8 cellular contexts compared by ENCODE assay signal in the genomic region with DNA sequence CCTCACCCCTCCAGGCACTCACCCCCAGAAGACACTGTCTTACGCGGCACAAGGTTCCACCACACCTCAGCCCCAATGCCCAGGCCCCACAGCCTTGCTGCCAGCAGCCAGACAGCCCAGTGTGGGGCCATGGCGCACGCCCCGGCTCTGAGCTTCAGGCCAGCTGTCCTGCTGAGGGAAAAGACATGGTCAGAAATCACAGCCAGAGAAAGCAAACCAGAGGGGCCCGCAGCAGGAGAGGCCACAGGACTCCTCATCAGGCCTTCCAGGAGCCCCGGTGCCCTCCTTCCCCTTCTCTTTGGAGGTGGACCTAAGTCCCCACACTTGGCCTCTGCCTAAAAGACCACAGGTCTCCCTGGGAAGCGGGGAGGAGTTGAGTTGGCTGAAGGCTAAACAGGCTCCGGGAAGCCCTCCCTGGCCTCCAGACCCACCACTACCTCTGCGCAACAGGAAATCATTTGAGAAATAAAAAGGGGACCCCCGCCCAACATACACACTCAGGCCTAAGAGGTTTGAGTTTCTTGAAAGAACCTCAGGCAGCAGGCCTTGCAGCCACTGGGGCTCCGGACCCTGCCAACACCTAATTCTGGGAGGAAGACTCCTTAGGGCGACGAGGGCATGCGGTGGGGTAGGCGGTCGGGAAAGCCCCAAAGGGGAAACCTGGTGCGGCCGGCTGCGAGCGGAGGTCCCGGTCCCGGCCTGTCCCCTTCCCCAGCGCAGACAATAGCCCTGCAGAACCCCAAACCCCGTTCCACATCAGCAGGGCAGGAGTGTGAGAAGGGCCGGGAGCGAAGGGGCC. TPM values are rescaled to one million over a fixed set of nuclear protein-coding genes. Genes with fewer than 3 reads are reported as not detected.
DNase-seq lines count a peak whose midpoint lies in the region; ATAC-seq lines count a peak whose summit lies in the region.

No MANE protein-coding gene starts in this region.

- in situ Hi-C loops in G401 (cut with HindIII; ENCODE audit: low sequenced_read_pairs), result no loop called here

- peaks cover 10% of the 10 kb centered on the region for H3K27me3 ChIP-seq in iPS-20b (ENCODE audit: insufficient read depth, low read length)

- H3K36me3 ChIP-seq in iPS-20b (ENCODE audit: insufficient read depth, low read depth, low read length), result peaks cover 48% of the 10 kb centered on the region

- H3K27ac Mint-ChIP-seq in activated naive CD8-positive, alpha-beta T cell, result peak overlapping the region; percentile 75
- H3K27ac Mint-ChIP-seq in stimulated activated memory B cell treated with anti-CD40 and anti-IgM and Interleukin-4, amounts not matched to agents 10 μg/mL and 1 μg/mL and 100 μg/mL, for 72 hours, result peak overlapping the region; percentile 48

- peak overlapping the region; percentile 86 for H3K4me3 Mint-ChIP-seq in activated naive CD8-positive, alpha-beta T cell
- H3K4me3 Mint-ChIP-seq in stimulated activated memory B cell treated with anti-CD40 and anti-IgM and Interleukin-4, amounts not matched to agents 10 μg/mL and 1 μg/mL and 100 μg/mL, for 72 hours, result peak overlapping the region; percentile 79

- no peaks in the 10 kb centered on the region for H3K36me3 Mint-ChIP-seq in activated naive CD8-positive, alpha-beta T cell
- peaks cover 37% of the 10 kb centered on the region for H3K36me3 Mint-ChIP-seq in stimulated activated memory B cell treated with anti-CD40 and anti-IgM and Interleukin-4, amounts not matched to agents 10 μg/mL and 1 μg/mL and 100 μg/mL, for 72 hours

- DNase-seq in G401 (ENCODE audit: low spot score), result peak; percentile 87
- no peak for DNase-seq in NCI-H1694 (lab: John Stamatoyannopoulos, UW)
- no peak for DNase-seq in NCI-H510A treated with DMSO at 0.1 percent for 48 hours (lab: John Stamatoyannopoulos, UW)

- peak overlapping the region; percentile 85 for H3K27ac ChIP-seq in iPS-20b (ENCODE audit: low read length)

- H3K4me1 ChIP-seq in iPS-20b (ENCODE audit: insufficient read depth, low read length), result peaks cover 8% of the 10 kb centered on the region

- ATAC-seq in HG03135 (IDR thresholded peaks at IDR 0.05; ENCODE audit: unreplicated experiment) (peak; percentile 9), HG03521 (IDR thresholded peaks at IDR 0.05; ENCODE audit: unreplicated experiment) (no peak)
- ATAC-seq in stimulated activated memory B cell treated with anti-CD40 and anti-IgM and Interleukin-4, amounts not matched to agents 10 μg/mL and 1 μg/mL and 100 μg/mL, for 72 hours, result no peak

- peaks cover 26% of the 10 kb centered on the region for H3K4me1 Mint-ChIP-seq in activated naive CD8-positive, alpha-beta T cell (ENCODE audit: low read depth)
- peaks cover 35% of the 10 kb centered on the region for H3K4me1 Mint-ChIP-seq in stimulated activated memory B cell treated with anti-CD40 and anti-IgM and Interleukin-4, amounts not matched to agents 10 μg/mL and 1 μg/mL and 100 μg/mL, for 72 hours

- no peaks in the 10 kb centered on the region for H3K9me3 Mint-ChIP-seq in activated naive CD8-positive, alpha-beta T cell (ENCODE audit: low read depth)
- no peaks in the 10 kb centered on the region for H3K9me3 Mint-ChIP-seq in stimulated activated memory B cell treated with anti-CD40 and anti-IgM and Interleukin-4, amounts not matched to agents 10 μg/mL and 1 μg/mL and 100 μg/mL, for 72 hours

- peak overlapping the region; percentile 98 for H3K9ac ChIP-seq in iPS-20b (ENCODE audit: low read depth, low read length)

- H3K9me3 ChIP-seq in iPS-20b (ENCODE audit: insufficient read depth, low read depth, low read length), result no peaks in the 10 kb centered on the region

- no peaks in the 10 kb centered on the region for H3K27me3 Mint-ChIP-seq in activated naive CD8-positive, alpha-beta T cell
- peaks cover 26% of the 10 kb centered on the region for H3K27me3 Mint-ChIP-seq in stimulated activated memory B cell treated with anti-CD40 and anti-IgM and Interleukin-4, amounts not matched to agents 10 μg/mL and 1 μg/mL and 100 μg/mL, for 72 hours

- H3K4me3 ChIP-seq in iPS-20b (ENCODE audit: low read length), result peak overlapping the region; percentile 90

RNA-seq across cellular contexts. Expression of a gene that starts 1.9 kb away (rescaled TPM):
- total RNA-seq in G401 (2014; rRNA removed; shearing (Covaris generic)), result 37.9 and 40.6 TPM in 2 replicates

RNA-seq across cellular contexts. Expression of a gene that starts 10.1 kb away (rescaled TPM):
- total RNA-seq in G401 (2014; rRNA removed; shearing (Covaris generic)), result 28.4 and 45.2 TPM in 2 replicates

RNA-seq across cellular contexts. Expression of a gene that starts 24.1 kb away (rescaled TPM):
- total RNA-seq in G401 (2014; rRNA removed; shearing (Covaris generic)), result 2.2 and 3.5 TPM in 2 replicates

RNA-seq across cellular contexts. Expression of a gene that starts 51.9 kb away (rescaled TPM):
- 15.9 and 16.6 TPM in 2 replicates for total RNA-seq in G401 (2014; rRNA removed; shearing (Covaris generic))
